In the genomic region with DNA sequence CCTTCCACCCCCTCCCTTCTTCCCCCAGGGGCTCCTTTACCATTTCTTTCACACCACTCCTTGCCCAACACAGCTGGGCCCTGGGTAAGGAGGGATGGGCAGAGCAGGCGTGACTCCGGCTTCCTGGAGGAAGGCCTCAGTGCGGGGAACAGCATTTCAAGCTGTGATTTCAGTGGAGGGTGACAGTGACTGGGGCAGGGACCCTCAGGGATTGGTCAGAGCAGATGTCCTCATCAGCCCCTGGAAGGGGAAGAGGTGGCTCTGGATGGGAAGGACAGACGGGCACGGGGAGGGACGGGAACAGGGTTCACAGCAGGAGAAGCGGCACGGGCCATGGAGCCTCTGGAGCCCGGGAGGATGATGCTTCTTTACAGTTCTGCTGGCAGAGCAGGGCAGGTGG, we compare ENCODE assay signal across 21 cellular contexts.
"Had no signal": no experiment of that assay in that cellular context is flagged by ENCODE, and none has a peak within 500 bp of the region (broad histone marks: within the 10 kb centered on the region; RNA-seq: fewer than 3 reads in every experiment).

No MANE protein-coding gene starts in this region.

- ATAC-seq: activated CD8-positive, alpha-beta T cell treated with anti-CD3 and anti-CD28 coated beads for 36 hours; T-helper 17 cell had no signal

- H3K4me3 ChIP-seq: cardiac muscle cell, MG63 had no signal

- DNase-seq: activated CD4-positive, CD25-positive, alpha-beta regulatory T cell; activated CD8-positive, alpha-beta memory T cell treated with anti-CD3 and anti-CD28 coated beads, Interleukin-2, amount 50 U/mL, for 4 hours; activated CD8-positive, alpha-beta T cell treated with anti-CD3 and anti-CD28 coated beads for 36 hours; activated gamma-delta T cell treated with Interleukin-2 at 50 U/mL for 16 hours; activated naive CD4-positive, alpha-beta T cell treated with anti-CD3 and anti-CD28 coated beads, Interleukin-2, amount 10 ng/mL, durations not matched to agents 7 days and 5 days; activated naive CD8-positive, alpha-beta T cell treated with anti-CD3 and anti-CD28 coated beads for 36 hours; activated T-cell treated with anti-CD3 and anti-CD28 coated beads, Interleukin-2, amount 50 U/mL, for 72 hours; brain microvascular endothelial cell; MG63; MV-4-11; NCI-H1092 treated with DMSO at 0.1 percent for 48 hours; NCI-H1417 treated with DMSO at 0.1 percent for 48 hours; NCI-H1694; NCI-H2029; NCI-H2107; NCI-H510A treated with DMSO at 0.1 percent for 48 hours; SHP77 treated with DMSO at 0.1 percent for 48 hours; T-helper 17 cell; T-helper 9 cell had no signal

- H3K27ac Mint-ChIP-seq: activated CD8-positive, alpha-beta T cell treated with anti-CD3 and anti-CD28 coated beads for 36 hours; activated naive CD4-positive, alpha-beta T cell treated with anti-CD3 and anti-CD28 coated beads, Interleukin-2, amount 10 ng/mL, durations not matched to agents 7 days and 5 days; activated naive CD8-positive, alpha-beta T cell treated with anti-CD3 and anti-CD28 coated beads for 36 hours; activated T-cell treated with anti-CD3 and anti-CD28 coated beads, Interleukin-2, amount 50 U/mL, for 72 hours; activated T-helper 2 cell treated with anti-CD3 and anti-CD28 coated beads, Interferon-gamma antibody, Interleukin-2, Interleukin-4, amounts not matched to agents 10 μg/mL and 5 μg/mL and 100 μg/mL, durations not matched to agents 14 hours and 24 hours and 36 hours; T-helper 17 cell had no signal

- H3K27ac ChIP-seq: brain microvascular endothelial cell, cardiac muscle cell had no signal

- H3K9me3 Mint-ChIP-seq: activated naive CD8-positive, alpha-beta T cell treated with anti-CD3 and anti-CD28 coated beads for 36 hours; activated T-cell treated with anti-CD3 and anti-CD28 coated beads, Interleukin-2, amount 50 U/mL, for 72 hours; activated T-helper 2 cell treated with anti-CD3 and anti-CD28 coated beads, Interferon-gamma antibody, Interleukin-2, Interleukin-4, amounts not matched to agents 10 μg/mL and 5 μg/mL and 100 μg/mL, durations not matched to agents 14 hours and 24 hours and 36 hours had no signal

- H3K4me1 Mint-ChIP-seq: activated naive CD4-positive, alpha-beta T cell treated with anti-CD3 and anti-CD28 coated beads, Interleukin-2, amount 10 ng/mL, durations not matched to agents 7 days and 5 days; activated naive CD8-positive, alpha-beta T cell treated with anti-CD3 and anti-CD28 coated beads for 36 hours; T-helper 17 cell had no signal

- H3K36me3 ChIP-seq: brain microvascular endothelial cell, cardiac muscle cell, MG63 had no signal

- H3K4me3 Mint-ChIP-seq: activated CD8-positive, alpha-beta T cell treated with anti-CD3 and anti-CD28 coated beads for 36 hours; activated naive CD4-positive, alpha-beta T cell treated with anti-CD3 and anti-CD28 coated beads, Interleukin-2, amount 10 ng/mL, durations not matched to agents 7 days and 5 days; activated naive CD8-positive, alpha-beta T cell treated with anti-CD3 and anti-CD28 coated beads for 36 hours; activated T-cell treated with anti-CD3 and anti-CD28 coated beads, Interleukin-2, amount 50 U/mL, for 72 hours; T-helper 17 cell had no signal

- H3K9me3 ChIP-seq: MG63 had no signal

- H3K36me3 Mint-ChIP-seq: activated naive CD4-positive, alpha-beta T cell treated with anti-CD3 and anti-CD28 coated beads, Interleukin-2, amount 10 ng/mL, durations not matched to agents 7 days and 5 days; activated naive CD8-positive, alpha-beta T cell treated with anti-CD3 and anti-CD28 coated beads for 36 hours had no signal

- H3K27me3 ChIP-seq: brain microvascular endothelial cell, cardiac muscle cell, MG63 had no signal
